Comparison of ENCODE assay signal across 6 cellular contexts in the genomic region with DNA sequence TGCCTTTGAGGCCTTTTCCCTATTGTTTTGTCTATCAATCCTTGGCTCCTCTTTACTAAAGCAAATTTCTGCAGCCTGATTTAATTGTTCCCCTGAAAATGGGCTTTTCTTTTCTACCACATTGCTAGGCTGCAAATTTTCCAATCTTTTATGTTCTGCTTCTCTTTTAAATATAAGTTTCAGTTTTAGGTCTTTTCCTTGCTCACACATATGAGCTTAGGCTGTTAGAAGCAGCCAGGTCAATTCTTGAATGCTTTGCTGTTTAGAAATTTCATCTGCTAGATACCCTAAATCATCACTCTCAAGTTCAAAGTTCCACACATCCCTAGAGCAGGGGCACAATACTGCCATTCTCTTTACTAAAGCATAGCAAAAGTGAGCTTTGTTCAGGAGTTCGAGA.
"Had no signal": no experiment of that assay in that cellular context is flagged by ENCODE, and none has a peak within 500 bp of the region (broad histone marks: within the 10 kb centered on the region; RNA-seq: fewer than 3 reads in every experiment).

No MANE protein-coding gene starts in this region.

- H3K9ac ChIP-seq: KMS-11 had no signal

- H3K4me2 ChIP-seq: KMS-11 had no signal

- DNase-seq: IMR-90, KBM-7, KG1 had no signal

- FAIRE-seq: HTR-8/SVneo had no signal

- H3K27ac ChIP-seq: HL-60, KMS-11 had no signal
